ENCODE assay signal across 28 cellular contexts in the genomic region with DNA sequence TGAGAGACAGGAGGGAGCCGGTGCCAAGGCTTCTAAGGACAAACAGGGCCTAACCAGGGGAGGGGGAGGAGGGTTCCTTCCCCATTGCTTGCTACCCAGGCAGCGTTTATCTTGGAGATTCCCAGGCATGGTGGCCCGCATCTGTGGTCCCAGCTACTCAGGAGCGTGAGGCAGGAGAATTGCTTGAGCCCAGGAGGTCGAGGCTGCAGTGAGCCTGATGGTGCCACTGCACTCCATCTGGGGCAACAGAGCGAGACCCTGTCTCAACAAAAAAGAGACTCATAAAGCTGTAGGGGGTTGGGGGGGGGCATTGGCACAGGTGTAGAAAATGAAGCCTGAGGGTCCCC. TPM values are rescaled to one million over a fixed set of nuclear protein-coding genes. Genes with fewer than 3 reads are reported as not detected.
"Had no signal": no experiment of that assay in that cellular context is flagged by ENCODE, and none has a peak within 500 bp of the region (broad histone marks: within the 10 kb centered on the region; RNA-seq: fewer than 3 reads in every experiment).

No MANE protein-coding gene starts in this region.

- DNase-seq: colonic mucosa; effector CD8-positive, alpha-beta T cell; erythroblast; esophagus squamous epithelium; foreskin melanocyte; glutamatergic neuron; heart right ventricle; hippocampal formation; left cardiac atrium; left ventricle myocardium superior; mucosa of descending colon; naive B cell; nucleus accumbens; sigmoid colon; stimulated activated CD4-positive, alpha-beta T cell treated with anti-CD3 and anti-CD28 coated beads, Interleukin-2, amount 100 ng/mL, for 24 hours; stimulated activated CD4-positive, alpha-beta T cell treated with anti-CD3 and anti-CD28 coated beads, Interleukin-4, amount 100 ng/mL, for 24 hours; stimulated activated naive CD4-positive, alpha-beta T cell treated with Interleukin-2 at 50 U/mL for 16 hours; stomach; tibial artery; upper lobe of left lung had no signal

- H2AFZ ChIP-seq: neural progenitor cell had no signal

- H3K4me1 ChIP-seq: colonic mucosa, esophagus squamous epithelium, heart right ventricle, neural progenitor cell, prostate gland, right atrium auricular region, sigmoid colon, stomach, tibial artery, upper lobe of left lung had no signal

- H3K9me3 ChIP-seq: colonic mucosa, esophagus squamous epithelium, mucosa of descending colon, prostate gland, right atrium auricular region, sigmoid colon, tibial artery had no signal

- FAIRE-seq: islet of Langerhans, urothelium cell line had no signal

- H3K27ac ChIP-seq: colonic mucosa, esophagus squamous epithelium, heart right ventricle, neural progenitor cell, prostate gland, right atrium auricular region, sigmoid colon, stomach, tibial artery, upper lobe of left lung had no signal

- H3K4me2 ChIP-seq: neural progenitor cell had no signal

- H3K27me3 ChIP-seq: colonic mucosa, esophagus squamous epithelium, heart right ventricle, neural progenitor cell, right atrium auricular region, sigmoid colon, upper lobe of left lung had no signal

- H3K4me3 ChIP-seq: colonic mucosa, esophagus squamous epithelium, heart right ventricle, lung, mucosa of descending colon, neural progenitor cell, prostate gland, right atrium auricular region, sigmoid colon, stomach, tibial artery, upper lobe of left lung had no signal

- H3K9ac ChIP-seq: neural progenitor cell had no signal

- H3K36me3 ChIP-seq: colonic mucosa, neural progenitor cell, prostate gland had no signal

RNA-seq across cellular contexts. Expression of a gene that starts 55.9 kb away (rescaled TPM):
- total RNA-seq: heart right ventricle, kidney epithelial cell, left cardiac atrium, left ventricle myocardium superior, right atrium auricular region, subcutaneous adipose tissue had no signal
- polyA plus RNA-seq: stomach had no signal
